In genomic region chr15:74653426-74654082, GRCh38 we compare ENCODE assay signal across 9 cellular contexts. TPM values are rescaled to one million over a fixed set of nuclear protein-coding genes. Genes with fewer than 3 reads are reported as not detected.
DNase-seq lines count a peak whose midpoint lies in the region; ATAC-seq, FAIRE-seq and TF ChIP-seq lines count a peak whose summit lies in the region.
"Had no signal": no experiment of that assay in that cellular context is flagged by ENCODE, and none has a peak within 500 bp of the region (broad histone marks: within the 10 kb centered on the region; RNA-seq: fewer than 3 reads in every experiment).

No MANE protein-coding gene starts in this region.

- peaks cover 17% of the 10 kb centered on the region; the same call in 1 of the 2 replicates for H3K36me3 Mint-ChIP-seq in WTC11
- peaks cover 10% of the 10 kb centered on the region for H3K36me3 Mint-ChIP-seq in activated naive CD8-positive, alpha-beta T cell treated with anti-CD3 and anti-CD28 coated beads for 36 hours

- peak; percentile 18 for FAIRE-seq in endometrium (lab: Jason Lieb, UNC)

- H3K4me3 Mint-ChIP-seq in WTC11: no peak overlapping the region
- no peak overlapping the region for H3K4me3 Mint-ChIP-seq in activated naive CD8-positive, alpha-beta T cell treated with anti-CD3 and anti-CD28 coated beads for 36 hours
- H3K4me3 Mint-ChIP-seq: dendritic cell treated with granulocyte-macrophage colony-stimulating factor and Interleukin-4, amounts not matched to agents 40 ng/mL and 50 ng/mL, for 4 days had no signal

- H3K27ac ChIP-seq in BLaER1 treated with 17β-estradiol and CSF1 and Interleukin-3, amounts not matched to agents 10 nM and 100 nM: peak overlapping the region in 7 of 11 experiments; percentile 11 to 48 (median 39); a peak in 10 of 22 replicates

- no peak overlapping the region for H3K4me3 ChIP-seq in BLaER1 treated with 17β-estradiol and CSF1 and Interleukin-3, amounts not matched to agents 10 nM and 100 nM

- H3K4me1 ChIP-seq in BLaER1 treated with 17β-estradiol and CSF1 and Interleukin-3, amounts not matched to agents 10 nM and 100 nM: peaks cover 34 to 72% (median 59%) of the 10 kb centered on the region in 10 experiments

- no peaks in the 10 kb centered on the region for H3K27me3 ChIP-seq in BLaER1 treated with 17β-estradiol and CSF1 and Interleukin-3, amounts not matched to agents 10 nM and 100 nM

- H3K36me3 ChIP-seq in BLaER1 treated with 17β-estradiol and CSF1 and Interleukin-3, amounts not matched to agents 10 nM and 100 nM: peaks cover 11 to 63% (median 27%) of the 10 kb centered on the region in 11 experiments

- no peak overlapping the region for H3K27ac Mint-ChIP-seq in WTC11
- no peak overlapping the region for H3K27ac Mint-ChIP-seq in activated naive CD8-positive, alpha-beta T cell treated with anti-CD3 and anti-CD28 coated beads for 36 hours
- H3K27ac Mint-ChIP-seq: dendritic cell treated with granulocyte-macrophage colony-stimulating factor and Interleukin-4, amounts not matched to agents 40 ng/mL and 50 ng/mL, for 4 days had no signal

- H3K9ac ChIP-seq in BLaER1 treated with 17β-estradiol and CSF1 and Interleukin-3, amounts not matched to agents 10 nM and 100 nM: peak overlapping the region in 10 of 11 experiments; percentile 1 to 61 (median 28); a peak in 18 of 22 replicates

- peak overlapping the region; percentile 38 to 84 (median 75) for H3K4me2 ChIP-seq in BLaER1 treated with 17β-estradiol and CSF1 and Interleukin-3, amounts not matched to agents 10 nM and 100 nM

- CTCF ChIA-PET in WTC11 (lab: Charles Lee): interaction anchor here (0.6 kb wide), 1 partner anchor 114 kb away, joined by 3 read pairs; no protein-coding TSS in a partner anchor

- ATAC-seq in GM19452 (IDR thresholded peaks at IDR 0.05; ENCODE audit: unreplicated experiment) (no peak), WTC11 (no peak)

- peaks cover 0 to 7% (median 0%) of the 10 kb centered on the region in 11 experiments; a peak in 7 of 22 replicates for H3K9me3 ChIP-seq in BLaER1 treated with 17β-estradiol and CSF1 and Interleukin-3, amounts not matched to agents 10 nM and 100 nM (replicated peaks in 1 of 11)

- peaks cover 66 to 100% (median 95%) of the 10 kb centered on the region in 11 experiments; a peak in 21 of 22 replicates for H4K20me1 ChIP-seq in BLaER1 treated with 17β-estradiol and CSF1 and Interleukin-3, amounts not matched to agents 10 nM and 100 nM

- POLR2A ChIA-PET in WTC11 (lab: Charles Lee): no interaction called here

- peak; percentile 35 for DNase-seq in LoVo (ENCODE audit: low spot score)
- peak; percentile 46 for DNase-seq in mucosa of gallbladder (ENCODE audit: low spot score)
- DNase-seq in Ammon's horn (ENCODE audit: low spot score): no peak
- DNase-seq in WTC11 (ENCODE audit: low spot score): no peak
- no peak for DNase-seq in activated naive CD8-positive, alpha-beta T cell treated with anti-CD3 and anti-CD28 coated beads for 36 hours

- no peaks in the 10 kb centered on the region for H3K27me3 Mint-ChIP-seq in WTC11 (ENCODE audit: low read depth)
- no peaks in the 10 kb centered on the region for H3K27me3 Mint-ChIP-seq in activated naive CD8-positive, alpha-beta T cell treated with anti-CD3 and anti-CD28 coated beads for 36 hours
- H3K27me3 Mint-ChIP-seq: dendritic cell treated with granulocyte-macrophage colony-stimulating factor and Interleukin-4, amounts not matched to agents 40 ng/mL and 50 ng/mL, for 4 days had no signal

- no peaks in the 10 kb centered on the region for H3K9me3 Mint-ChIP-seq in WTC11
- no peaks in the 10 kb centered on the region for H3K9me3 Mint-ChIP-seq in activated naive CD8-positive, alpha-beta T cell treated with anti-CD3 and anti-CD28 coated beads for 36 hours
- H3K9me3 Mint-ChIP-seq: dendritic cell treated with granulocyte-macrophage colony-stimulating factor and Interleukin-4, amounts not matched to agents 40 ng/mL and 50 ng/mL, for 4 days had no signal

- TF ChIP-seq CTCF in WTC11 (IDR thresholded peaks at IDR 0.05): no peak

- no peaks in the 10 kb centered on the region for H3K4me1 Mint-ChIP-seq in WTC11
- peaks cover 22% of the 10 kb centered on the region for H3K4me1 Mint-ChIP-seq in activated naive CD8-positive, alpha-beta T cell treated with anti-CD3 and anti-CD28 coated beads for 36 hours

TF ChIP-seq in WTC11, 78 proteins besides CTCF, POLR2A, EP300 and RAD21:
- TF ChIP-seq ATF6 (CRISPR knock-in tag; IDR thresholded peaks at IDR 0.05) (no peak), SMAD3 (CRISPR knock-in tag; IDR thresholded peaks at IDR 0.05; ENCODE audit: borderline replicate concordance) (no peak), ELF4 (CRISPR knock-in tag; IDR thresholded peaks at IDR 0.05; ENCODE audit: low read depth) (no peak), PREB (CRISPR knock-in tag; IDR thresholded peaks at IDR 0.05; ENCODE audit: borderline replicate concordance) (no peak), PRRX2 (CRISPR knock-in tag; IDR thresholded peaks at IDR 0.05) (no peak), KAT7 (CRISPR knock-in tag; IDR thresholded peaks at IDR 0.05; ENCODE audit: borderline replicate concordance) (no peak), E2F1 (CRISPR knock-in tag; IDR thresholded peaks at IDR 0.05) (no peak), NFE2L1 (CRISPR knock-in tag; IDR thresholded peaks at IDR 0.05) (no peak), TCF7 (CRISPR knock-in tag; IDR thresholded peaks at IDR 0.05; ENCODE audit: low read depth) (no peak), NR1H2 (CRISPR knock-in tag; IDR thresholded peaks at IDR 0.05) (no peak), GTF2I (CRISPR knock-in tag; conservative IDR thresholded peaks at IDR 0.05) (no peak), SMAD4 (CRISPR knock-in tag; IDR thresholded peaks at IDR 0.05) (no peak), TEAD4 (CRISPR knock-in tag; IDR thresholded peaks at IDR 0.05) (no peak), ERG (CRISPR knock-in tag; IDR thresholded peaks at IDR 0.05) (no peak), MYBL2 (CRISPR knock-in tag; IDR thresholded peaks at IDR 0.05) (no peak)

RNA-seq across cellular contexts. Expression of gene CLK3, which starts 37.9 kb away (rescaled TPM):
- total RNA-seq in mucosa of gallbladder (95.0 TPM), WTC11 (2021) (45.2 to 48.1 TPM (median 46.3 TPM) in 3 replicates)
- 100 to 1,000 TPM; 102 to 103 TPM for total RNA-seq in activated naive CD8-positive, alpha-beta T cell treated with anti-CD3 and anti-CD28 coated beads for 36 hours

RNA-seq across cellular contexts. Expression of gene EDC3, which starts 42.3 kb away (rescaled TPM):
- total RNA-seq in mucosa of gallbladder (35.9 TPM), WTC11 (2021) (45.6 to 54.7 TPM (median 50.6 TPM) in 3 replicates)
- 10 to 100 TPM; 54.3 to 55.7 TPM for total RNA-seq in activated naive CD8-positive, alpha-beta T cell treated with anti-CD3 and anti-CD28 coated beads for 36 hours

Comparison
In these comparisons a context has a peak if more than half of its experiments do, and no peak if none do; other contexts are left out.
1. DNase-seq: peak in LoVo (single experiment) and mucosa of gallbladder (single experiment); none in Ammon's horn (single experiment), WTC11 (single experiment) and activated naive CD8-positive, alpha-beta T cell treated with anti-CD3 and anti-CD28 coated beads for 36 hours (single experiment).